In genomic region chr15:74035121-74035829, GRCh38 we compare ENCODE assay signal across 18 cellular contexts. TPM values are rescaled to one million over a fixed set of nuclear protein-coding genes. Genes with fewer than 3 reads are reported as not detected.
DNase-seq lines count a peak whose midpoint lies in the region; ATAC-seq and TF ChIP-seq lines count a peak whose summit lies in the region.
"Had no signal": no experiment of that assay in that cellular context is flagged by ENCODE, and none has a peak within 500 bp of the region (broad histone marks: within the 10 kb centered on the region; RNA-seq: fewer than 3 reads in every experiment).

No MANE protein-coding gene starts in this region.

- peaks cover 18% of the 10 kb centered on the region for H3K4me1 ChIP-seq in BLaER1
- H3K4me1 ChIP-seq in H9 (ENCODE audit: insufficient read depth, low read length): peaks cover 3% of the 10 kb centered on the region; the same call in 1 of the 2 replicates
- H3K4me1 ChIP-seq in CD8-positive, alpha-beta memory T cell (ENCODE audit: insufficient read depth, low read length): no peaks in the 10 kb centered on the region

- H3K4me2 ChIP-seq in BLaER1 (0 out of 2 replicates have a peak overlapping the region, but pooled peaks have one; percentile 9), H9 (ENCODE audit: insufficient read depth, insufficient read length, low read length) (no peak overlapping the region)
- H3K4me2 ChIP-seq: GM23338 had no signal

- H2BK20ac ChIP-seq in H9 (ENCODE audit: low read depth, low read length, poor library complexity, severe bottlenecking): no peak overlapping the region

- H3K27me3 Mint-ChIP-seq in H9 (ENCODE audit: low read depth): no peaks in the 10 kb centered on the region; the same call in 1 of the 2 replicates
- H3K27me3 Mint-ChIP-seq in effector memory CD8-positive, alpha-beta T cell: no peaks in the 10 kb centered on the region
- no peaks in the 10 kb centered on the region for H3K27me3 Mint-ChIP-seq in CD8-positive, alpha-beta memory T cell
- H3K27me3 Mint-ChIP-seq: CD4-positive, alpha-beta memory T cell had no signal

- no peak overlapping the region for H3K23ac ChIP-seq in H9 (ENCODE audit: insufficient read length, low read depth, low read length)

- no peak overlapping the region for H3K56ac ChIP-seq in H9 (ENCODE audit: insufficient read length, low read depth, low read length)

- no peak overlapping the region for H2BK12ac ChIP-seq in H9 (ENCODE audit: insufficient read length, low read depth, low read length)

- H3K4me1 Mint-ChIP-seq in H9: peaks cover 24 to 29% of the 10 kb centered on the region in 2 experiments
- H3K4me1 Mint-ChIP-seq in effector memory CD8-positive, alpha-beta T cell (ENCODE audit: low read depth in 2 of 2): peaks cover 0 to 5% of the 10 kb centered on the region in 2 donors
- no peaks in the 10 kb centered on the region for H3K4me1 Mint-ChIP-seq in CD8-positive, alpha-beta memory T cell
- H3K4me1 Mint-ChIP-seq: CD4-positive, alpha-beta memory T cell had no signal

- no peak overlapping the region for H3K14ac ChIP-seq in H9 (ENCODE audit: insufficient read depth, low read length)

- H3K9ac ChIP-seq in BLaER1 (no peak overlapping the region), H9 (ENCODE audit: extremely low read depth, insufficient read length, low read length) (no peak overlapping the region)

- H3K79me2 ChIP-seq in H9 (ENCODE audit: insufficient read depth, low read length): no peaks in the 10 kb centered on the region

- POLR2A ChIA-PET in CD8-positive, alpha-beta memory T cell (lab: Charles Lee): no interaction called here

- ATAC-seq in effector memory CD8-positive, alpha-beta T cell (replicated peaks): no peak
- no peak for ATAC-seq in HG02852 (IDR thresholded peaks at IDR 0.05; ENCODE audit: unreplicated experiment)
- ATAC-seq in HG02973 (IDR thresholded peaks at IDR 0.05; ENCODE audit: unreplicated experiment): no peak
- ATAC-seq: GM23338, HCT116 had no signal

- no peaks in the 10 kb centered on the region; a peak in 1 of 5 replicates for H3K9me3 Mint-ChIP-seq in H9
- no peaks in the 10 kb centered on the region for H3K9me3 Mint-ChIP-seq in effector memory CD8-positive, alpha-beta T cell
- H3K9me3 Mint-ChIP-seq in CD8-positive, alpha-beta memory T cell: no peaks in the 10 kb centered on the region
- H3K9me3 Mint-ChIP-seq: CD4-positive, alpha-beta memory T cell; GM23338 had no signal

- H4K20me1 ChIP-seq in BLaER1 (peaks cover 55% of the 10 kb centered on the region), H9 (ENCODE audit: control insufficient read depth, insufficient read depth, insufficient read length) (no peaks in the 10 kb centered on the region)

- no peak overlapping the region for H2BK5ac ChIP-seq in H9 (ENCODE audit: insufficient read length, low read length)

- no peak overlapping the region for H2BK120ac ChIP-seq in H9 (ENCODE audit: low read depth, low read length, poor library complexity, severe bottlenecking)

- H3K27me3 ChIP-seq in BLaER1 (no peaks in the 10 kb centered on the region), H9 (ENCODE audit: insufficient read depth, low read length) (no peaks in the 10 kb centered on the region)
- H3K27me3 ChIP-seq in CD8-positive, alpha-beta memory T cell (ENCODE audit: insufficient read depth, low read length, poor library complexity, severe bottlenecking): no peaks in the 10 kb centered on the region

- peaks cover 6 to 16% (median 13%) of the 10 kb centered on the region in 3 experiments for H3K36me3 Mint-ChIP-seq in H9 (ENCODE audit: insufficient read depth in 1 of 3, low read depth in 3 of 3)
- H3K36me3 Mint-ChIP-seq in effector memory CD8-positive, alpha-beta T cell (ENCODE audit: insufficient read depth): peaks cover 31% of the 10 kb centered on the region
- peaks cover 0 to 79% (median 10%) of the 10 kb centered on the region in 3 donors for H3K36me3 Mint-ChIP-seq in CD8-positive, alpha-beta memory T cell

- peak overlapping the region in 2 of 3 experiments; percentile 49 to 60; a peak in 2 of 7 replicates for H3K27ac Mint-ChIP-seq in H9
- peak overlapping the region; percentile 64 to 79 for H3K27ac Mint-ChIP-seq in effector memory CD8-positive, alpha-beta T cell
- H3K27ac Mint-ChIP-seq in CD8-positive, alpha-beta memory T cell: peak overlapping the region in 1 of 8 donors; percentile 27
- H3K27ac Mint-ChIP-seq: GM23338 had no signal

- intact Hi-C loops in posterior vena cava (cut with DNase I): loop anchor here in 1 of 2 donors (5.0 kb wide), 1 partner anchor 63 kb away; no protein-coding TSS in a partner anchor

- no peaks in the 10 kb centered on the region for H3K79me1 ChIP-seq in H9 (ENCODE audit: insufficient read depth, low read depth, low read length, poor library complexity, severe bottlenecking)

- no peak for DNase-seq in H9
- DNase-seq in effector memory CD8-positive, alpha-beta T cell: no peak
- DNase-seq in posterior vena cava (ENCODE audit: low spot score): peak; percentile 72
- DNase-seq in CD8-positive, alpha-beta memory T cell: no peak
- DNase-seq: ACHN; AML-193; Calu3; CD4-positive, alpha-beta memory T cell; DMS 273 treated with DMSO at 0.1 percent for 48 hours; Kasumi-1; KG1 had no signal

- WGBS in H9 (ENCODE audit: extremely low coverage, insufficient read length, low lambda C conversion rate): no CpG with 5 or more reads among the region's 25 CpGs

- CTCF ChIA-PET in CD8-positive, alpha-beta memory T cell (lab: Charles Lee): no interaction called here

- H3K23me2 ChIP-seq in H9 (ENCODE audit: insufficient read length, low read depth, low read length, poor library complexity, severe bottlenecking): no peaks in the 10 kb centered on the region

- H3K4ac ChIP-seq in H9 (ENCODE audit: low read depth, low read length): no peak overlapping the region

- H3K4me3 ChIP-seq in BLaER1: no peak overlapping the region
- H3K4me3 ChIP-seq in CD8-positive, alpha-beta memory T cell (ENCODE audit: low read length): no peak overlapping the region
- H3K4me3 ChIP-seq: GM23338 had no signal

- no peak overlapping the region for H2BK15ac ChIP-seq in H9 (ENCODE audit: low read depth, low read length)

- H4K8ac ChIP-seq in H9 (replicated peaks; ENCODE audit: insufficient read length, low read depth, low read length): no peak overlapping the region

- no peak overlapping the region for H4K5ac ChIP-seq in H9 (ENCODE audit: insufficient read length, low read depth, low read length)

- no peak overlapping the region for H2AFZ ChIP-seq in H9 (ENCODE audit: low read length)
- H2AFZ ChIP-seq: GM23338 had no signal

- H3K9me3 ChIP-seq in BLaER1 (no peaks in the 10 kb centered on the region), H9 (ENCODE audit: control insufficient read depth, low read depth, low read length) (no peaks in the 10 kb centered on the region)
- no peaks in the 10 kb centered on the region for H3K9me3 ChIP-seq in CD8-positive, alpha-beta memory T cell (ENCODE audit: low read length)

- H3T11ph ChIP-seq in H9 (ENCODE audit: low read length): no peak overlapping the region

- H3K4me3 Mint-ChIP-seq in H9: no peak overlapping the region
- H3K4me3 Mint-ChIP-seq in effector memory CD8-positive, alpha-beta T cell: no peak overlapping the region
- H3K4me3 Mint-ChIP-seq in CD8-positive, alpha-beta memory T cell: peak overlapping the region in 1 of 7 donors; percentile 40
- H3K4me3 Mint-ChIP-seq: CD14-positive monocyte; CD4-positive, alpha-beta memory T cell; GM23338 had no signal

- no peak for TF ChIP-seq CTCF in H9 (conservative IDR thresholded peaks at IDR 0.05)

- H3K36me3 ChIP-seq in BLaER1: peaks cover 63% of the 10 kb centered on the region
- peaks cover 31% of the 10 kb centered on the region for H3K36me3 ChIP-seq in CD8-positive, alpha-beta memory T cell (ENCODE audit: insufficient read depth, low read length)

- H3K27ac ChIP-seq in BLaER1 (no peak overlapping the region), H9 (ENCODE audit: insufficient read length, low read depth, low read length) (no peak overlapping the region)
- H3K27ac ChIP-seq in CD8-positive, alpha-beta memory T cell (ENCODE audit: low read depth, low read length): no peak overlapping the region

- H3K18ac ChIP-seq in H9 (ENCODE audit: insufficient read length, low read depth, low read length): no peak overlapping the region

- no peak overlapping the region for H2AK5ac ChIP-seq in H9 (ENCODE audit: insufficient read length, low read length)

- no peak overlapping the region for H4K91ac ChIP-seq in H9 (ENCODE audit: insufficient read length, low read depth, low read length)

RNA-seq across cellular contexts. Expression of gene PML, which starts 40.8 kb away (rescaled TPM):
- 23.6 and 24.6 TPM in 2 replicates for total RNA-seq in H9 (2021)
- 10 to 100 TPM; 49.2 to 50.7 TPM for total RNA-seq in posterior vena cava
- total RNA-seq in CD8-positive, alpha-beta memory T cell: 10 to 100 TPM; 35.5 to 37.4 TPM
- 32.3 TPM for polyA plus RNA-seq in CD8-positive, alpha-beta memory T cell

RNA-seq across cellular contexts. Expression of gene STOML1, which starts 43.2 kb away (rescaled TPM):
- total RNA-seq in H9 (2021): 2.5 and 2.9 TPM in 2 replicates
- total RNA-seq in posterior vena cava: 10 to 100 TPM; 17.3 to 20.1 TPM
- 10 to 100 TPM; 13.2 to 13.3 TPM for total RNA-seq in CD8-positive, alpha-beta memory T cell
- polyA plus RNA-seq in CD8-positive, alpha-beta memory T cell: 8.6 TPM

RNA-seq across cellular contexts. Expression of gene GOLGA6A, which starts 47.1 kb away (rescaled TPM):
- total RNA-seq in H9 (2021) (0.72 and 0.90 TPM in 2 replicates), posterior vena cava (under 1 TPM in 1 of 2 donors, not detected in 1; 0.24 TPM)
- under 1 TPM in 1 of 2 experiments, not detected in 1; 0.07 TPM for total RNA-seq in CD8-positive, alpha-beta memory T cell
- not detected for polyA plus RNA-seq in CD8-positive, alpha-beta memory T cell
- total RNA-seq: Calu3 had no signal
- polyA plus RNA-seq: BJ; CD14-positive monocyte; CD4-positive, alpha-beta memory T cell had no signal
